13 cellular contexts compared by ENCODE assay signal in genomic region chr5:160197341-160198147, GRCh38. TPM values are rescaled to one million over a fixed set of nuclear protein-coding genes. Genes with fewer than 3 reads are reported as not detected.
A peak's percentile ranks its signal among the peaks of the same experiment; 100 is the strongest.
DNase-seq lines count a peak whose midpoint lies in the region; ATAC-seq and TF ChIP-seq lines count a peak whose summit lies in the region.
"Had no signal": no experiment of that assay in that cellular context is flagged by ENCODE, and none has a peak within 500 bp of the region (broad histone marks: within the 10 kb centered on the region; RNA-seq: fewer than 3 reads in every experiment).

No MANE protein-coding gene starts in this region.

- no peak overlapping the region for H3K27ac Mint-ChIP-seq in CD8-positive, alpha-beta memory T cell
- H3K27ac Mint-ChIP-seq in HFFc6: no peak overlapping the region
- H3K27ac Mint-ChIP-seq: activated T-helper 1 cell treated with anti-CD3 and anti-CD28 coated beads, Interleukin-12 subunit alpha, Interleukin-12 subunit beta, Interleukin-2, Interleukin-4 antibody, amounts not matched to agents 30 ng/mL and 10 ng/mL and 1 ng/mL, durations not matched to agents 14 hours and 24 hours and 36 hours had no signal

- no peak overlapping the region for H3K4me3 ChIP-seq in CD8-positive, alpha-beta memory T cell (ENCODE audit: low read length)
- H3K4me3 ChIP-seq: mucosa of descending colon had no signal

- TF ChIP-seq CTCF in HFFc6 (IDR thresholded peaks at IDR 0.05): no peak

- peak overlapping the region; percentile 27 for H3K27ac ChIP-seq in CD8-positive, alpha-beta memory T cell (ENCODE audit: low read depth, low read length)

- peak; percentile 55 for ATAC-seq in left lobe of liver
- ATAC-seq in GM21423 (IDR thresholded peaks at IDR 0.05; ENCODE audit: unreplicated experiment): no peak
- ATAC-seq: mucosa of descending colon had no signal

- H3K4me1 ChIP-seq in CD8-positive, alpha-beta memory T cell (ENCODE audit: insufficient read depth, low read length): peaks cover 6% of the 10 kb centered on the region

- no peaks in the 10 kb centered on the region for H3K36me3 Mint-ChIP-seq in CD8-positive, alpha-beta memory T cell
- no peaks in the 10 kb centered on the region for H3K36me3 Mint-ChIP-seq in HFFc6 (ENCODE audit: low read depth)

- peaks cover 2 to 21% of the 10 kb centered on the region in 2 donors for H3K27me3 Mint-ChIP-seq in CD8-positive, alpha-beta memory T cell
- H3K27me3 Mint-ChIP-seq in HFFc6 (ENCODE audit: insufficient read depth): peaks cover 4% of the 10 kb centered on the region

- no peak overlapping the region for H3K4me3 Mint-ChIP-seq in CD8-positive, alpha-beta memory T cell
- H3K4me3 Mint-ChIP-seq in HFFc6: no peak overlapping the region
- H3K4me3 Mint-ChIP-seq: activated T-helper 1 cell treated with anti-CD3 and anti-CD28 coated beads, Interleukin-12 subunit alpha, Interleukin-12 subunit beta, Interleukin-2, Interleukin-4 antibody, amounts not matched to agents 30 ng/mL and 10 ng/mL and 1 ng/mL, durations not matched to agents 14 hours and 24 hours and 36 hours had no signal

- CTCF ChIA-PET in CD8-positive, alpha-beta memory T cell (lab: Charles Lee): interaction anchor here (1.0 kb wide), 1 partner anchor 199 kb away, joined by 5 read pairs; no protein-coding TSS in a partner anchor

- H3K9me3 Mint-ChIP-seq in CD8-positive, alpha-beta memory T cell: no peaks in the 10 kb centered on the region
- H3K9me3 Mint-ChIP-seq in HFFc6: no peaks in the 10 kb centered on the region
- H3K9me3 Mint-ChIP-seq: activated T-helper 1 cell treated with anti-CD3 and anti-CD28 coated beads, Interleukin-12 subunit alpha, Interleukin-12 subunit beta, Interleukin-2, Interleukin-4 antibody, amounts not matched to agents 30 ng/mL and 10 ng/mL and 1 ng/mL, durations not matched to agents 14 hours and 24 hours and 36 hours had no signal

- no peaks in the 10 kb centered on the region for H3K9me3 ChIP-seq in CD8-positive, alpha-beta memory T cell (ENCODE audit: low read length)
- H3K9me3 ChIP-seq: mucosa of descending colon had no signal

- no peaks in the 10 kb centered on the region for H3K36me3 ChIP-seq in CD8-positive, alpha-beta memory T cell (ENCODE audit: insufficient read depth, low read length)

- H3K27me3 ChIP-seq in CD8-positive, alpha-beta memory T cell (ENCODE audit: insufficient read depth, low read length, poor library complexity, severe bottlenecking): no peaks in the 10 kb centered on the region

- H3K4me1 Mint-ChIP-seq in CD8-positive, alpha-beta memory T cell: peaks cover 10 to 15% (median 10%) of the 10 kb centered on the region in 3 donors
- peaks cover 5% of the 10 kb centered on the region; the same call in 1 of the 2 replicates for H3K4me1 Mint-ChIP-seq in HFFc6 (ENCODE audit: low read depth)

- POLR2A ChIA-PET in CD8-positive, alpha-beta memory T cell (lab: Charles Lee): no interaction called here

- DNase-seq in CD8-positive, alpha-beta memory T cell: no peak
- peak; percentile 31 for DNase-seq in NCI-H2171 (lab: John Stamatoyannopoulos, UW)
- peak; percentile 57 for DNase-seq in ecto neural progenitor cell (ENCODE audit: low spot score)
- DNase-seq in left lobe of liver (ENCODE audit: low spot score): no peak
- DNase-seq in NCI-H526 (lab: John Stamatoyannopoulos, UW): no peak
- no peak for DNase-seq in HK-2 (ENCODE audit: unreplicated experiment)
- DNase-seq in HFFc6: no peak
- DNase-seq: AML-193, mucosa of descending colon, NCI-H1694 treated with DMSO at 0.1 percent for 48 hours, small intestine had no signal

RNA-seq across cellular contexts. Expression of gene FABP6, which starts 31.8 kb away (rescaled TPM):
- total RNA-seq in CD8-positive, alpha-beta memory T cell: not detected
- polyA plus RNA-seq in CD8-positive, alpha-beta memory T cell: not detected
- total RNA-seq in left lobe of liver: not detected
- total RNA-seq in HFFc6 (2021; fragmentation: NEBNext Ultra II Directional; extraction: Animal tissue kit (Norgen Biotek cat#: 25700)): not detected
- total RNA-seq: activated T-helper 1 cell treated with anti-CD3 and anti-CD28 coated beads, Interleukin-12 subunit alpha, Interleukin-12 subunit beta, Interleukin-2, Interleukin-4 antibody, amounts not matched to agents 30 ng/mL and 10 ng/mL and 1 ng/mL, durations not matched to agents 14 hours and 24 hours and 36 hours; mucosa of descending colon had no signal

Comparison
In these comparisons a context has a peak if more than half of its experiments do, and no peak if none do; other contexts are left out.
1. DNase-seq: peak in NCI-H2171 (single experiment) and ecto neural progenitor cell (single experiment); none in CD8-positive, alpha-beta memory T cell (0 of 5), left lobe of liver (single experiment), NCI-H526 (0 of 2), HK-2 (single experiment) and HFFc6 (single experiment).